Comparison of ENCODE assay signal across 9 cellular contexts in the genomic region with DNA sequence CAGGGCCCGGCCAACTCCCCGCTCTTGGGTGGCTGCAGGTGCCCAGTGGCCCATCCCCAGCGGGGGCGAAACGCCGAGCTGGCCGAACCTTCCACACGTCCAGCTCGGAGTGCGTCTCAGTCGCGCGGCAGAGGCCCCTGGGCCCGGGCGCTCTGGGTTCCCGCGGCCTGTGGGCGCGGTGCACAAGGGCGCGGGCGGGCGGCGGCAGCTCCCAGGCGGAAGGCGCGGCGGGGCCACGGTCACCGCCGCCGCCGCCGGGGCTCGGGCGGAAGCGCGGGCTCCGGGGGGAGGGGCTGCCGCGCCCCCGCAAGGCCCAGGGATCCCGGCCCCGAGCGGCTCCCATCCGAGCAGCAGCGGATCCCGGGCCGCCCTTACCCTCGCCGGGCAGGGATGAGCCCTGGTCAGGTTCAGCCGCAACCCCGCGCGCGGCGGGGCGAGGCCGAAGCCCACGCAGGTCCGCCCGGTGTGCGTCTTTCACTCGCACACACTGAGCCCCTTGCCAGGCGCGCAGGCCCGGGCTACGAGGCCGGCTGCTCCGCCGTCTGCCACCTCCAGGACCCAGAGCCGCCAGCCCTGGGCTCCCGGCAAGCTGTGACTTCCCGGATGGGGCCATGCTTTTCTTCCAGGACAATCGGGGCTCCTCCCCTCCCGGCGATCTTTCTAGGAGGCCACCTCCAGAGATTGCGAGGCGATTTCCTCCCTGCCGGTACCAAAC. TPM values are rescaled to one million over a fixed set of nuclear protein-coding genes. Genes with fewer than 3 reads are reported as not detected.
DNase-seq lines count a peak whose midpoint lies in the region; ATAC-seq and TF ChIP-seq lines count a peak whose summit lies in the region.
"Had no signal": no experiment of that assay in that cellular context is flagged by ENCODE, and none has a peak within 500 bp of the region (broad histone marks: within the 10 kb centered on the region; RNA-seq: fewer than 3 reads in every experiment).

No MANE protein-coding gene starts in this region.

- H3K27ac Mint-ChIP-seq in neural crest cell (ENCODE audit: unreplicated experiment) (peak overlapping the region; percentile 97), type B pancreatic cell (peak overlapping the region; percentile 90)

- H3K4me1 Mint-ChIP-seq in neural crest cell (peaks cover 34% of the 10 kb centered on the region), type B pancreatic cell (ENCODE audit: unreplicated experiment) (peaks cover 22% of the 10 kb centered on the region)

- H3K9ac ChIP-seq in DND-41 (ENCODE audit: low read depth, low read length): peak overlapping the region; percentile 74

- H3K27ac ChIP-seq in DND-41 (ENCODE audit: low read length): peak overlapping the region; percentile 86

- H3K36me3 Mint-ChIP-seq in neural crest cell (ENCODE audit: low read depth) (no peaks in the 10 kb centered on the region), type B pancreatic cell (no peaks in the 10 kb centered on the region)

- no peaks in the 10 kb centered on the region for H3K9me3 ChIP-seq in DND-41 (ENCODE audit: insufficient read depth, low read length, severe bottlenecking)

- ATAC-seq in DND-41 (ENCODE audit: insufficient read depth, low read depth): peak; percentile 75
- peak; percentile 67 for ATAC-seq in GM21381 (IDR thresholded peaks at IDR 0.05; ENCODE audit: unreplicated experiment)

- H3K4me3 ChIP-seq in DND-41 (ENCODE audit: low read depth in 1 of 2, low read length in 2 of 2): peak overlapping the region; percentile 32 to 61

- H3K4me3 Mint-ChIP-seq in neural crest cell (peak overlapping the region; percentile 95), type B pancreatic cell (peak overlapping the region; percentile 97)

- H3K27me3 Mint-ChIP-seq in neural crest cell (ENCODE audit: low read depth) (peaks cover 9% of the 10 kb centered on the region), type B pancreatic cell (peaks cover 22% of the 10 kb centered on the region)

- no peaks in the 10 kb centered on the region for H3K27me3 ChIP-seq in DND-41 (ENCODE audit: insufficient read depth, low read length, poor library complexity)

- peak overlapping the region; percentile 78 for H3K4me2 ChIP-seq in DND-41 (ENCODE audit: insufficient read depth, low read length)

- DNase-seq in DND-41 (peak; percentile 79), HS-27A (ENCODE audit: low read depth) (peak; percentile 75), RPMI8226 (peak; percentile 45), foreskin melanocyte (peak; percentile 55), neural crest cell (ENCODE audit: low read depth, low spot score) (peak; percentile 56), type B pancreatic cell (ENCODE audit: extremely low spot score, unreplicated experiment) (peak; percentile 81)
- DNase-seq in activated naive CD4-positive, alpha-beta T cell treated with Interleukin-2 at 50 U/mL for 16 hours: peak; percentile 45

- peak overlapping the region; percentile 95 for H2AFZ ChIP-seq in DND-41 (ENCODE audit: low read depth, low read length)

- no peaks in the 10 kb centered on the region for H3K79me2 ChIP-seq in DND-41 (ENCODE audit: insufficient read depth, low read length)

- H3K9me3 Mint-ChIP-seq in neural crest cell (no peaks in the 10 kb centered on the region), type B pancreatic cell (no peaks in the 10 kb centered on the region)

- H3K36me3 ChIP-seq in DND-41 (ENCODE audit: insufficient read depth, low read length): no peaks in the 10 kb centered on the region

- peaks cover 28% of the 10 kb centered on the region for H3K4me1 ChIP-seq in DND-41 (ENCODE audit: insufficient read depth, low read length)

- no peaks in the 10 kb centered on the region for H4K20me1 ChIP-seq in DND-41 (ENCODE audit: insufficient read depth, low read length)

- TF ChIP-seq CTCF in DND-41 (IDR thresholded peaks at IDR 0.05; ENCODE audit: borderline replicate concordance, extremely low read depth, low read length, poor library complexity, severe bottlenecking) (no peak), neural crest cell (conservative IDR thresholded peaks at IDR 0.05) (no peak), type B pancreatic cell (conservative IDR thresholded peaks at IDR 0.05) (no peak)

RNA-seq across cellular contexts. Expression of a gene that starts 54.2 kb away (rescaled TPM):
- total RNA-seq in neural crest cell (not detected in 2 replicates), type B pancreatic cell (ENCODE audit: low replicate concordance) (not detected in 2 replicates)
- total RNA-seq: pulmonary artery endothelial cell had no signal

Comparison
In these comparisons a context has a peak if more than half of its experiments do, and no peak if none do; other contexts are left out.
1. Peak in every context shown above with its lines: DNase-seq, ATAC-seq, H3K4me3 ChIP-seq and H3K27ac ChIP-seq.